ENCODE assay signal across 27 cellular contexts in the genomic region with DNA sequence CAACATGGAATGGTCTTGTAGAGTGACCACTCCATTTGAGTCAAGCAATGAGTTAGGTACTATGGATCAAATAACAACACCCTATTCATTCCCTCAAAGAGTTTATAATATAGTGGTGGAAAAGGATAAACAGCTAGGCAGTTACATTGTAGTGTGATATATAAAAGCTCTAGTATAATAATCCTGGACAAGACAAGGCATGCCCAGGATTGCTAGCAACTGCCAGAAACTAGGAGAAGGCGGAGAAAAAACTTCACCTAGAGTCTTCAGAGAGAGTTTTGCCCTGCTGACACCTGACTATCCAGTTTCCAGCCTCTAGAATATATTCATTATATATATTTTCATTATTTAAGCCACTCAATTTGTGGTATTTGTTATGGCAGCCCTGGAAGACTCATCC.
DNase-seq lines count a peak whose midpoint lies in the region; ATAC-seq and TF ChIP-seq lines count a peak whose summit lies in the region.
"Had no signal": no experiment of that assay in that cellular context is flagged by ENCODE, and none has a peak within 500 bp of the region (broad histone marks: within the 10 kb centered on the region; RNA-seq: fewer than 3 reads in every experiment).

No MANE protein-coding gene starts in this region.

- no peaks in the 10 kb centered on the region for H3K9me3 ChIP-seq in smooth muscle cell (replicated peaks; ENCODE audit: low read depth)
- H3K9me3 ChIP-seq in left lung = peaks cover 0 to 7% of the 10 kb centered on the region in 2 donors
- no peaks in the 10 kb centered on the region for H3K9me3 ChIP-seq in Peyer's patch
- H3K9me3 ChIP-seq: BE2C had no signal

- H3K27me3 ChIP-seq in smooth muscle cell (ENCODE audit: low read depth) = no peaks in the 10 kb centered on the region
- H3K27me3 ChIP-seq in left lung = no peaks in the 10 kb centered on the region
- H3K27me3 ChIP-seq in Peyer's patch = no peaks in the 10 kb centered on the region

- peak overlapping the region; percentile 35 for H3K27ac ChIP-seq in smooth muscle cell (ENCODE audit: low read depth)
- H3K27ac ChIP-seq in left lung = no peak overlapping the region
- H3K27ac ChIP-seq in Peyer's patch = no peak overlapping the region
- H3K27ac ChIP-seq: 22Rv1, GM23248, RWPE1, SK-N-MC had no signal

- no peak overlapping the region for H2AFZ ChIP-seq in smooth muscle cell (ENCODE audit: low read depth)
- H2AFZ ChIP-seq: GM23248 had no signal

- H4K20me1 ChIP-seq in smooth muscle cell (ENCODE audit: low read depth) = no peaks in the 10 kb centered on the region

- DNase-seq in DMS153 (lab: John Stamatoyannopoulos, UW) (peak; percentile 8), DMS153 treated with DMSO at 0.1 percent for 48 hours (lab: John Stamatoyannopoulos, UW; ENCODE audit: unreplicated experiment) (no peak), NCI-H69 (lab: John Stamatoyannopoulos, UW) (peak; percentile 25), epithelial cell of esophagus (ENCODE audit: low read depth) (peak; percentile 83), smooth muscle cell (lab: John Stamatoyannopoulos, UW; ENCODE audit: unreplicated experiment) (no peak), left lung (no peak), Right ventricle myocardium superior (no peak), Peyer's patch (no peak)
- DNase-seq: ACHN; BE2C; CD8-positive, alpha-beta memory T cell; DMS 273 treated with DMSO at 0.1 percent for 48 hours; GM23248; H7; Kasumi-1; MV-4-11; NCI-H1694; NCI-H2081; NCI-H2171 treated with DMSO at 0.1 percent for 48 hours; NCI-H345; NCI-H510A treated with DMSO at 0.1 percent for 48 hours; SIG-M5 had no signal

- no peak for TF ChIP-seq POLR2A in Peyer's patch (IDR thresholded peaks at IDR 0.05)

- no peak overlapping the region for H3K9ac ChIP-seq in smooth muscle cell (ENCODE audit: low read depth)
- H3K9ac ChIP-seq: GM23248 had no signal

- no peaks in the 10 kb centered on the region for H3F3A ChIP-seq in smooth muscle cell (ENCODE audit: low read depth)

- H3K4me3 ChIP-seq in epithelial cell of esophagus (ENCODE audit: low read length) = no peak overlapping the region
- no peak overlapping the region for H3K4me3 ChIP-seq in smooth muscle cell
- H3K4me3 ChIP-seq in left lung = no peak overlapping the region
- no peak overlapping the region for H3K4me3 ChIP-seq in Peyer's patch
- H3K4me3 ChIP-seq: GM23248, K562, SK-N-MC had no signal

- no peak for ATAC-seq in left lung
- ATAC-seq in Right ventricle myocardium superior (ENCODE audit: poor library complexity) = no peak
- ATAC-seq: HepG2, K562 had no signal

- no peak overlapping the region for H3K4me2 ChIP-seq in smooth muscle cell

- TF ChIP-seq CTCF in epithelial cell of esophagus (IDR thresholded peaks at IDR 0.05; ENCODE audit: insufficient read depth, low read depth, low read length, missing control alignments) = no peak
- TF ChIP-seq CTCF in smooth muscle cell (IDR thresholded peaks at IDR 0.05; ENCODE audit: borderline replicate concordance, insufficient read depth, poor library complexity, severe bottlenecking) = no peak
- no peak for TF ChIP-seq CTCF in left lung (IDR thresholded peaks at IDR 0.05)
- no peak for TF ChIP-seq CTCF in Peyer's patch (IDR thresholded peaks at IDR 0.05)

- 84% methylated on average over 1 of the region's 1 CpG for WGBS in smooth muscle cell (ENCODE audit: low lambda C conversion rate)

- H3K4me1 ChIP-seq in smooth muscle cell (ENCODE audit: low read depth) = no peaks in the 10 kb centered on the region
- H3K4me1 ChIP-seq in left lung = no peaks in the 10 kb centered on the region
- no peaks in the 10 kb centered on the region for H3K4me1 ChIP-seq in Peyer's patch
- H3K4me1 ChIP-seq: BE2C had no signal

- no peaks in the 10 kb centered on the region for H3K79me2 ChIP-seq in smooth muscle cell (ENCODE audit: low read depth)

- intact Hi-C loops in left lung (cut with DNase I) (no loop called here), Right ventricle myocardium superior (cut with DNase I) (no loop called here)

- H3K36me3 ChIP-seq in smooth muscle cell (ENCODE audit: low read depth) = no peaks in the 10 kb centered on the region
- no peaks in the 10 kb centered on the region for H3K36me3 ChIP-seq in left lung
- H3K36me3 ChIP-seq in Peyer's patch = no peaks in the 10 kb centered on the region
- H3K36me3 ChIP-seq: BE2C had no signal

Comparison
In these comparisons a context has a peak if more than half of its experiments do, and no peak if none do; other contexts are left out.
1. DNase-seq: peak in DMS153 (single experiment), NCI-H69 (single experiment) and epithelial cell of esophagus (single experiment); none in DMS153 treated with DMSO at 0.1 percent for 48 hours (single experiment), smooth muscle cell (single experiment), left lung (0 of 2), Right ventricle myocardium superior (single experiment) and Peyer's patch (0 of 3).